ENCODE assay signal across 13 cellular contexts in the genomic region with DNA sequence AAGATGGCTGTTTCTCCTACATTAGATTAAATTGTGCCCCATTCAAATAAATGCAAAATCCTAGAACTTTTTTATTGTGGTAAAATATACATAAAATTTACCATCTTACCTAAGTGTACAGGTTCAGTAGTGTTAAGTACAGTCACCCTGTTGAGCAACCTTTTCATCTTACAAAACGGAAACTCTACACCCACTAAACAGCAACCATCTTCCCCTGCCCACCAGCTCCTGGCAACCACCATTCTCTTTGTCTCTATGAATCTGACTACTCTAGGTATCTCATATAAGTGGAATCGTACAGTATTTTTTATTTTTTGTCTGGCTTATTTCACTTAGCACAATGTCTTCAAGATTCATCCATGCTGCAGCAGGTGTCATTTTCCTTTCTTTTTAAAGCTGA. TPM values are rescaled to one million over a fixed set of nuclear protein-coding genes. Genes with fewer than 3 reads are reported as not detected.
DNase-seq lines count a peak whose midpoint lies in the region; ATAC-seq, FAIRE-seq and TF ChIP-seq lines count a peak whose summit lies in the region.
"Had no signal": no experiment of that assay in that cellular context is flagged by ENCODE, and none has a peak within 500 bp of the region (broad histone marks: within the 10 kb centered on the region; RNA-seq: fewer than 3 reads in every experiment).

No MANE protein-coding gene starts in this region.

- H3K36me3 ChIP-seq in neutrophil: no peaks in the 10 kb centered on the region
- H3K36me3 ChIP-seq in kidney (ENCODE audit: control insufficient read depth in 1 of 2, insufficient read depth in 2 of 2, low read length in 2 of 2): no peaks in the 10 kb centered on the region

- peaks cover 40% of the 10 kb centered on the region for H3K4me1 Mint-ChIP-seq in activated T-helper 17 cell treated with anti-CD3 and anti-CD28 coated beads, Interleukin-2, amount 50 U/mL, for 72 hours

- peak; percentile 98 for ATAC-seq in activated T-helper 17 cell treated with anti-CD3 and anti-CD28 coated beads, Interleukin-2, amount 50 U/mL, for 72 hours (replicated peaks)
- no peak for ATAC-seq in GM18502 (IDR thresholded peaks at IDR 0.05; ENCODE audit: poor library complexity, unreplicated experiment)

- no peaks in the 10 kb centered on the region for H3K27me3 ChIP-seq in neutrophil

- H3K9me3 Mint-ChIP-seq in activated T-helper 17 cell treated with anti-CD3 and anti-CD28 coated beads, Interleukin-2, amount 50 U/mL, for 72 hours: no peaks in the 10 kb centered on the region
- H3K9me3 Mint-ChIP-seq: HFFc6 had no signal

- TF ChIP-seq CTCF in neutrophil (IDR thresholded peaks at IDR 0.05) (no peak), kidney (IDR thresholded peaks at IDR 0.05; ENCODE audit: borderline replicate concordance, extremely low read depth, insufficient read depth) (no peak)

- peak overlapping the region; percentile 70 for H3K27ac ChIP-seq in neutrophil
- no peak overlapping the region for H3K27ac ChIP-seq in kidney (ENCODE audit: low read depth in 2 of 2, low read length in 2 of 2)

- no peak overlapping the region for H3K9ac ChIP-seq in kidney (ENCODE audit: low read length in 2 of 2)

- no peaks in the 10 kb centered on the region for H3K27me3 Mint-ChIP-seq in activated T-helper 17 cell treated with anti-CD3 and anti-CD28 coated beads, Interleukin-2, amount 50 U/mL, for 72 hours

- peak overlapping the region; percentile 50 for H3K4me3 Mint-ChIP-seq in activated T-helper 17 cell treated with anti-CD3 and anti-CD28 coated beads, Interleukin-2, amount 50 U/mL, for 72 hours
- H3K4me3 Mint-ChIP-seq: HFFc6 had no signal

- H3K4me3 ChIP-seq in neutrophil (ENCODE audit: low read depth in 1 of 2, low read length in 1 of 2): no peak overlapping the region
- H3K4me3 ChIP-seq in kidney (ENCODE audit: low read length in 2 of 2): no peak overlapping the region

- DNase-seq in stimulated activated CD8-positive, alpha-beta memory T cell treated with anti-CD3 and anti-CD28 coated beads, Interleukin-12 subunit alpha, Interleukin-12 subunit beta, amount 100 ng/mL, for 24 hours (ENCODE audit: extremely low read depth): peak; percentile 2
- no peak for DNase-seq in stimulated activated CD8-positive, alpha-beta memory T cell treated with anti-CD3 and anti-CD28 coated beads, Interleukin-4, amount 100 ng/mL, for 48 hours
- no peak for DNase-seq in NCI-H128 (lab: John Stamatoyannopoulos, UW; ENCODE audit: unreplicated experiment)
- no peak for DNase-seq in kidney
- no peak for DNase-seq in NCI-H82 treated with DMSO at 0.1 percent for 48 hours (lab: John Stamatoyannopoulos, UW; ENCODE audit: unreplicated experiment)
- DNase-seq: HFFc6, MV-4-11, small intestine, T-helper 9 cell, trophoblast cell had no signal

- peaks cover 20% of the 10 kb centered on the region for H3K36me3 Mint-ChIP-seq in activated T-helper 17 cell treated with anti-CD3 and anti-CD28 coated beads, Interleukin-2, amount 50 U/mL, for 72 hours (ENCODE audit: low read depth)

- intact Hi-C loops in kidney (cut with DNase I): no loop called here

- peaks cover 28 to 35% of the 10 kb centered on the region in 2 experiments for H3K4me1 ChIP-seq in neutrophil (ENCODE audit: control insufficient read depth in 1 of 2, insufficient read depth in 1 of 2, low read depth in 1 of 2, low read length in 1 of 2)
- peaks cover 9 to 13% of the 10 kb centered on the region in 2 donors for H3K4me1 ChIP-seq in kidney (ENCODE audit: control insufficient read depth in 1 of 2, insufficient read depth in 1 of 2, low read depth in 1 of 2, low read length in 2 of 2)

- FAIRE-seq in kidney (lab: Jason Lieb, UNC): no peak
- FAIRE-seq: small intestine had no signal

- no peaks in the 10 kb centered on the region for H3K9me3 ChIP-seq in neutrophil
- H3K9me3 ChIP-seq in kidney (ENCODE audit: control insufficient read depth in 1 of 2, low read length in 2 of 2): no peaks in the 10 kb centered on the region

- H3K27ac Mint-ChIP-seq in activated T-helper 17 cell treated with anti-CD3 and anti-CD28 coated beads, Interleukin-2, amount 50 U/mL, for 72 hours: peak overlapping the region; percentile 72
- H3K27ac Mint-ChIP-seq: HFFc6 had no signal

RNA-seq across cellular contexts. Expression of a gene that starts 53.0 kb away (rescaled TPM):
- total RNA-seq in activated T-helper 17 cell treated with anti-CD3 and anti-CD28 coated beads, Interleukin-2, amount 50 U/mL, for 72 hours: 10 to 100 TPM; 28.5 to 37.1 TPM
- 41.0 TPM for total RNA-seq in kidney
- polyA plus RNA-seq in kidney (ENCODE audit: insufficient read depth, low read depth, low replicate concordance): 2.6 TPM
